In genomic region chrX:102934624-102935023, GRCh38 we compare ENCODE assay signal across 2 cellular contexts.
TF ChIP-seq lines count a peak whose summit lies in the region.

No MANE protein-coding gene starts in this region.

TF ChIP-seq in K562, 482 proteins besides CTCF, POLR2A, EP300 and RAD21:
- TF ChIP-seq BCL6 (CRISPR knock-in tag; IDR thresholded peaks at IDR 0.05) (no peak), STAT5B (CRISPR knock-in tag; IDR thresholded peaks at IDR 0.05) (no peak), POLR2H (tag; IDR thresholded peaks at IDR 0.05; ENCODE audit: low read depth) (no peak), PTTG1 (tag; IDR thresholded peaks at IDR 0.05; ENCODE audit: low read depth) (no peak), MTA1 (IDR thresholded peaks at IDR 0.05; ENCODE audit: borderline replicate concordance) (no peak), THAP12 (CRISPR knock-in tag; IDR thresholded peaks at IDR 0.05) (no peak), ARID4B (CRISPR knock-in tag; IDR thresholded peaks at IDR 0.05) (no peak), U2AF2 (optimal IDR thresholded peaks at IDR 0.05; ENCODE audit: low read depth, low read length) (no peak), NELFE (IDR thresholded peaks at IDR 0.05; ENCODE audit: insufficient read depth, insufficient read length) (no peak), MEF2D (tag; conservative IDR thresholded peaks at IDR 0.05; ENCODE audit: low read depth) (no peak), ZNF507 (tag; conservative IDR thresholded peaks at IDR 0.05) (no peak), TCF7 (IDR thresholded peaks at IDR 0.05; ENCODE audit: borderline replicate concordance) (no peak), SMARCC2 (IDR thresholded peaks at IDR 0.05; ENCODE audit: low read depth) (no peak), ZFP1 (CRISPR knock-in tag; IDR thresholded peaks at IDR 0.05) (no peak), ZNF239 (CRISPR knock-in tag; IDR thresholded peaks at IDR 0.05) (no peak), ZNF764 (CRISPR knock-in tag; IDR thresholded peaks at IDR 0.05; ENCODE audit: low read depth) (no peak), BRF1 (IDR thresholded peaks at IDR 0.05; ENCODE audit: borderline replicate concordance, extremely low read depth, insufficient read length) (no peak)

TF ChIP-seq in HepG2, 621 proteins besides CTCF, POLR2A, EP300 and RAD21:
- TF ChIP-seq JARID2 (CRISPR knock-in tag; IDR thresholded peaks at IDR 0.05; ENCODE audit: insufficient replicate concordance) (no peak), GATAD2A (CRISPR knock-in tag; IDR thresholded peaks at IDR 0.05) (no peak), ZNF20 (CRISPR knock-in tag; IDR thresholded peaks at IDR 0.05) (no peak), CHD4 (IDR thresholded peaks at IDR 0.05; ENCODE audit: borderline replicate concordance, low read length) (no peak)
- TF ChIP-seq, protein P1, sequence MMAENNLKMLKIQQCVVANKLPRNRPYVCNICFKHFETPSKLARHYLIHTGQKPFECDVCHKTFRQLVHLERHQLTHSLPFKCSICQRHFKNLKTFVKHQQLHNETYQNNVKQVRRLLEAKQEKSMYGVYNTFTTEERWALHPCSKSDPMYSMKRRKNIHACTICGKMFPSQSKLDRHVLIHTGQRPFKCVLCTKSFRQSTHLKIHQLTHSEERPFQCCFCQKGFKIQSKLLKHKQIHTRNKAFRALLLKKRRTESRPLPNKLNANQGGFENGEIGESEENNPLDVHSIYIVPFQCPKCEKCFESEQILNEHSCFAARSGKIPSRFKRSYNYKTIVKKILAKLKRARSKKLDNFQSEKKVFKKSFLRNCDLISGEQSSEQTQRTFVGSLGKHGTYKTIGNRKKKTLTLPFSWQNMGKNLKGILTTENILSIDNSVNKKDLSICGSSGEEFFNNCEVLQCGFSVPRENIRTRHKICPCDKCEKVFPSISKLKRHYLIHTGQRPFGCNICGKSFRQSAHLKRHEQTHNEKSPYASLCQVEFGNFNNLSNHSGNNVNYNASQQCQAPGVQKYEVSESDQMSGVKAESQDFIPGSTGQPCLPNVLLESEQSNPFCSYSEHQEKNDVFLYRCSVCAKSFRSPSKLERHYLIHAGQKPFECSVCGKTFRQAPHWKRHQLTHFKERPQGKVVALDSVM (CRISPR knock-in tag; IDR thresholded peaks at IDR 0.05), result peak; percentile 49; the same call in 1 of the 2 replicates
